Comparison of ENCODE assay signal across 8 cellular contexts in the genomic region with DNA sequence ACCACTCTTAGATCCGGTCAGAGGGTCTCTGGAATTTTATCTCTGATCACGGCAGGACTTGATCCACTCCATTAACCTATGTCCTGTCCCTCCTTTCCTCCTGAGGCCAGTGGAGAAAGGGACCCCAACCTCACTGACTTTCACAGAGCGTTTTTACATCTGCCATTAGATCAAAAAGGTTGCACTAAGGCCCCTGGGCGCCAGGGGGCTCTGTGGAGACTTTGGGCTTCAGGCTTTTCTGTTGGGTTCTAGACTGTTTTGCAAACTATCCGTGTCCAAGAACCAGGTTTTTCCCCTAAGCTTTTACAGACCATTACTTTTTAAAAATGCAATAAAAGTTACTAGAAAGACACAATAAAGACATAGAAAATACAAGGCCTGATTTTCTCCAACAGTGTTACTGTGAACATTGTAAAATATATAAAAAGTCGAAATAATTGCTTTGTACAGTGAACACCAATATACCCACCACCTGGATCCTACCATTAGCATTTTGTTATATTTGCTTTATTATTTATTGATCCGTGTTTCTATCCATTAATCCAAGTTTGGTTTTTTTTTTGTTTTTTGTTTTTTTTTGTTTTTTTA.
DNase-seq lines count a peak whose midpoint lies in the region; ATAC-seq and TF ChIP-seq lines count a peak whose summit lies in the region.

No MANE protein-coding gene starts in this region.

- H3K27ac Mint-ChIP-seq in T-helper 17 cell (no peak overlapping the region), brain (no peak overlapping the region)

- H3K36me3 Mint-ChIP-seq in T-helper 17 cell (ENCODE audit: low read depth), result no peaks in the 10 kb centered on the region
- no peaks in the 10 kb centered on the region for H3K36me3 Mint-ChIP-seq in brain

- no peaks in the 10 kb centered on the region for H3K36me3 ChIP-seq in MG63

- DNase-seq in NCI-H2081 (lab: John Stamatoyannopoulos, UW) (peak; percentile 61 to 68), NCI-H2081 treated with DMSO at 0.1 percent for 48 hours (lab: John Stamatoyannopoulos, UW) (no peak), MG63 (peak; percentile 45), T-helper 17 cell (peak in 2 of 3 donors; percentile 12 to 32), kidney glomerular epithelial cell (lab: John Stamatoyannopoulos, UW) (peak; percentile 15)
- DNase-seq in stimulated activated CD8-positive, alpha-beta memory T cell treated with anti-CD3 and anti-CD28 coated beads, Interleukin-12 subunit alpha, Interleukin-12 subunit beta, amount 100 ng/mL, for 24 hours (ENCODE audit: extremely low read depth), result peak; percentile 7

- ATAC-seq in T-helper 17 cell (peak; percentile 52), HG03469 (IDR thresholded peaks at IDR 0.05; ENCODE audit: unreplicated experiment) (no peak)

- H3K4me3 Mint-ChIP-seq in T-helper 17 cell (no peak overlapping the region), brain (no peak overlapping the region)

- peaks cover 70% of the 10 kb centered on the region for H3K27me3 Mint-ChIP-seq in T-helper 17 cell
- peaks cover 12% of the 10 kb centered on the region for H3K27me3 Mint-ChIP-seq in brain

- peak; percentile 52 to 64 for TF ChIP-seq CTCF in brain (conservative IDR thresholded peaks at IDR 0.05)

- H3K27me3 ChIP-seq in MG63, result no peaks in the 10 kb centered on the region

- H3K4me1 Mint-ChIP-seq in T-helper 17 cell (peaks cover 6% of the 10 kb centered on the region), brain (no peaks in the 10 kb centered on the region)

- H3K9me3 ChIP-seq in MG63, result no peaks in the 10 kb centered on the region; the same call in 1 of the 2 replicates
- no peaks in the 10 kb centered on the region for H3K9me3 ChIP-seq in T-helper 17 cell (ENCODE audit: control insufficient read depth, low read length, poor library complexity, severe bottlenecking)

- no peaks in the 10 kb centered on the region for H3K9me3 Mint-ChIP-seq in brain

- no peak overlapping the region for H3K4me3 ChIP-seq in MG63
